1 cellular context compared by ENCODE assay signal in the genomic region with DNA sequence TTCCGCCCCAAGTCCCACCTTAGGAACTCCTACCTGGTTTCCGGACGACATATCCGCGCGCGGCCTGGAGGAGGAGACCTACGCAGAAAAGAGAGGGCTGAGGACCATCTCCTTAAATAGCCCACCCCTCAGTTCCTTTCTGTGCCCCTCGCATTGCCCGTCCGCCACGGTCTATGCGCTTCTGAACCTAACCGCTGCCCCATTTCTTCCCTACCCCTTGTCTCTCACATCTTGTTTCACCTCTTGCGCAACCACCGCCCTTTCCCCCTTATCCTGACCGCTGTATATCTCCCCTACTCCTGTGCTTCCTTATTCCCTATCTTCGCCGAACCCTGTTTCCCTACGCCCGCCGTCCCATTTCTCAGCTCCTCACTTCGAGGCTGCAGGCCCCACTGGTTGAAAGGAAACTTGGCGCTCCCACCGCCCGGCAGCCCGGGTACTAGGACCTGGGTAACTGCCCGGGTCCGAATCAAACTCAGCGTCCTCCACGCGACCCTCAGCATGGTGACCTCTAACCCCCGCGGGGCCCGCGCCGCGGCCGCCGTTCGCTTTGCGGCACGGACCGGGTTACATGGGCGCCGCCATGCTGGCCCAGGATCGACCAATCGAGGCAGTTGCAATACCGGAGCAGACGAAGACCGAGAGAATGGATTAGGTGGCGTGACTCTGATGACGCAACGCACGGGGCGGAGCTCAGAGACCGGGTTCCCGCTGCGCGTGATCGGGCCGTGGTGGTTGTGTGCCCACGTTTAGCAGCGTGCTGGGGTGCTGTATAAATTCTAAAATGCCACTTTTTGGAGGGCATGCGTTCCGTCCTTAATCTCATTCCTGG.
TF ChIP-seq lines count a peak whose summit lies in the region.

A gene (minus strand): TSS at position 612 of the 832 bp plus-strand sequence. CDS start 109 bp downstream, at position 503.

TF ChIP-seq in SK-N-SH, 30 proteins besides CTCF, POLR2A, EP300 and RAD21 (continued from another document):
- TF ChIP-seq NRF1 (IDR thresholded peaks at IDR 0.05; ENCODE audit: low read depth, low read length), result 0 out of 2 replicates have a peak, but pooled peaks have one; percentile 37
- peak; percentile 89 for TF ChIP-seq CHD2 (IDR thresholded peaks at IDR 0.05; ENCODE audit: low read length, partially characterized antibody)
- TF ChIP-seq, protein P1, sequence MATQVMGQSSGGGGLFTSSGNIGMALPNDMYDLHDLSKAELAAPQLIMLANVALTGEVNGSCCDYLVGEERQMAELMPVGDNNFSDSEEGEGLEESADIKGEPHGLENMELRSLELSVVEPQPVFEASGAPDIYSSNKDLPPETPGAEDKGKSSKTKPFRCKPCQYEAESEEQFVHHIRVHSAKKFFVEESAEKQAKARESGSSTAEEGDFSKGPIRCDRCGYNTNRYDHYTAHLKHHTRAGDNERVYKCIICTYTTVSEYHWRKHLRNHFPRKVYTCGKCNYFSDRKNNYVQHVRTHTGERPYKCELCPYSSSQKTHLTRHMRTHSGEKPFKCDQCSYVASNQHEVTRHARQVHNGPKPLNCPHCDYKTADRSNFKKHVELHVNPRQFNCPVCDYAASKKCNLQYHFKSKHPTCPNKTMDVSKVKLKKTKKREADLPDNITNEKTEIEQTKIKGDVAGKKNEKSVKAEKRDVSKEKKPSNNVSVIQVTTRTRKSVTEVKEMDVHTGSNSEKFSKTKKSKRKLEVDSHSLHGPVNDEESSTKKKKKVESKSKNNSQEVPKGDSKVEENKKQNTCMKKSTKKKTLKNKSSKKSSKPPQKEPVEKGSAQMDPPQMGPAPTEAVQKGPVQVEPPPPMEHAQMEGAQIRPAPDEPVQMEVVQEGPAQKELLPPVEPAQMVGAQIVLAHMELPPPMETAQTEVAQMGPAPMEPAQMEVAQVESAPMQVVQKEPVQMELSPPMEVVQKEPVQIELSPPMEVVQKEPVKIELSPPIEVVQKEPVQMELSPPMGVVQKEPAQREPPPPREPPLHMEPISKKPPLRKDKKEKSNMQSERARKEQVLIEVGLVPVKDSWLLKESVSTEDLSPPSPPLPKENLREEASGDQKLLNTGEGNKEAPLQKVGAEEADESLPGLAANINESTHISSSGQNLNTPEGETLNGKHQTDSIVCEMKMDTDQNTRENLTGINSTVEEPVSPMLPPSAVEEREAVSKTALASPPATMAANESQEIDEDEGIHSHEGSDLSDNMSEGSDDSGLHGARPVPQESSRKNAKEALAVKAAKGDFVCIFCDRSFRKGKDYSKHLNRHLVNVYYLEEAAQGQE (IDR thresholded peaks at IDR 0.05; ENCODE audit: low read depth, low read length), result peak; percentile 75
